Comparison of ENCODE assay signal across 10 cellular contexts in genomic region chr2:84807063-84807485, GRCh38.
DNase-seq lines count a peak whose midpoint lies in the region; ATAC-seq, FAIRE-seq and TF ChIP-seq lines count a peak whose summit lies in the region.
"Had no signal": no experiment of that assay in that cellular context is flagged by ENCODE, and none has a peak within 500 bp of the region (broad histone marks: within the 10 kb centered on the region; RNA-seq: fewer than 3 reads in every experiment).

No MANE protein-coding gene starts in this region.

- no peak for TF ChIP-seq POLR2A in endothelial cell of umbilical vein (IDR thresholded peaks at IDR 0.05; ENCODE audit: low read depth, low read length)

- no peak overlapping the region for H3K27ac ChIP-seq in Panc1 (ENCODE audit: low read length)
- H3K27ac ChIP-seq in endothelial cell of umbilical vein (ENCODE audit: insufficient read depth, low read depth, low read length): no peak overlapping the region

- no peaks in the 10 kb centered on the region for H3K36me3 ChIP-seq in Panc1 (ENCODE audit: control insufficient read depth, insufficient read depth, low read length)
- H3K36me3 ChIP-seq in endothelial cell of umbilical vein (ENCODE audit: control insufficient read depth in 2 of 2, extremely low read depth in 1 of 2, insufficient read depth in 2 of 2, low read length in 2 of 2): no peaks in the 10 kb centered on the region

- TF ChIP-seq CTCF in Panc1 (IDR thresholded peaks at IDR 0.05) (no peak), endothelial cell of umbilical vein (IDR thresholded peaks at IDR 0.05; ENCODE audit: extremely low read depth in 1 of 2, insufficient read depth in 1 of 2, low read depth in 1 of 2, low read length in 2 of 2) (no peak), retinal pigment epithelial cell (conservative IDR thresholded peaks at IDR 0.05; ENCODE audit: low read depth, low read length) (no peak)

- H3K27me3 ChIP-seq in Panc1 (ENCODE audit: control insufficient read depth, insufficient read depth, low read length): no peaks in the 10 kb centered on the region
- no peaks in the 10 kb centered on the region for H3K27me3 ChIP-seq in endothelial cell of umbilical vein (ENCODE audit: control insufficient read depth in 2 of 2, insufficient read depth in 2 of 2, low read length in 2 of 2)

- POLR2A ChIA-PET in Panc1 (lab: Charles Lee) (no interaction called here), endothelial cell of umbilical vein (lab: Charles Lee) (no interaction called here)

- CTCF ChIA-PET in Panc1 (lab: Charles Lee) (no interaction called here), endothelial cell of umbilical vein (lab: Charles Lee) (no interaction called here)

- H3K79me2 ChIP-seq in endothelial cell of umbilical vein (ENCODE audit: control insufficient read depth, insufficient read depth, low read length): no peaks in the 10 kb centered on the region

- FAIRE-seq in endothelial cell of umbilical vein (lab: Jason Lieb, UNC): no peak

- in situ Hi-C loops in Panc1 (cut with HindIII; ENCODE audit: low pct_unique_long_range_greater_than_20kb, low sequenced_read_pairs): no loop called here

- no peak overlapping the region for H3K4me2 ChIP-seq in endothelial cell of umbilical vein (ENCODE audit: insufficient read depth, low read length)

- ATAC-seq in Panc1 (peak; percentile 51; the same call in 1 of the 2 replicates), HG03378 (IDR thresholded peaks at IDR 0.05; ENCODE audit: unreplicated experiment) (no peak)

- BruUV-seq in Panc1 (replicated peaks; lab: Mats Ljungman, UMichigan) (no TSS peak), endothelial cell of umbilical vein (replicated peaks; lab: Mats Ljungman, UMichigan) (no TSS peak)

- no peak overlapping the region for H2AFZ ChIP-seq in endothelial cell of umbilical vein (ENCODE audit: low read depth, low read length)

- no peaks in the 10 kb centered on the region for H4K20me1 ChIP-seq in endothelial cell of umbilical vein (replicated peaks; ENCODE audit: control insufficient read depth, extremely low read depth, insufficient read depth, low read length)

- no peaks in the 10 kb centered on the region for H3K9me3 ChIP-seq in Panc1 (ENCODE audit: control insufficient read depth, insufficient read depth, low read depth, low read length)
- H3K9me3 ChIP-seq in endothelial cell of umbilical vein (replicated peaks; ENCODE audit: control insufficient read depth, insufficient read depth, low read length): no peaks in the 10 kb centered on the region

- H3K4me3 ChIP-seq in Panc1 (ENCODE audit: low read depth in 2 of 2, low read length in 2 of 2): no peak overlapping the region
- H3K4me3 ChIP-seq in endothelial cell of umbilical vein (replicated peaks in 1 of 3; ENCODE audit: insufficient read depth in 1 of 3, low read depth in 1 of 3, low read length in 3 of 3): no peak overlapping the region
- peak overlapping the region; percentile 0 for H3K4me3 ChIP-seq in retinal pigment epithelial cell (ENCODE audit: low read length)

- DNase-seq in GM04504 (ENCODE audit: low read depth) (peak; percentile 94), Panc1 (ENCODE audit: low read depth, low spot score) (no peak), endothelial cell of umbilical vein (ENCODE audit: low read depth, low spot score) (peak; percentile 7), retinal pigment epithelial cell (ENCODE audit: low read depth) (peak; percentile 99), SK-N-DZ (ENCODE audit: low spot score) (no peak), NCI-H146 treated with DMSO at 0.1 percent for 48 hours (lab: John Stamatoyannopoulos, UW; ENCODE audit: unreplicated experiment) (no peak), superior temporal gyrus (ENCODE audit: extremely low spot score) (no peak)
- DNase-seq: activated gamma-delta T cell treated with Interleukin-2 at 50 U/mL for 16 hours, posterior cingulate gyrus had no signal

- H3K9me1 ChIP-seq in endothelial cell of umbilical vein (replicated peaks; ENCODE audit: control insufficient read depth, extremely low read depth, insufficient read depth, low read length): no peaks in the 10 kb centered on the region

- no peaks in the 10 kb centered on the region for H3K4me1 ChIP-seq in Panc1 (ENCODE audit: control insufficient read depth, insufficient read depth, low read length)
- H3K4me1 ChIP-seq in endothelial cell of umbilical vein (ENCODE audit: control insufficient read depth, extremely low read depth, insufficient read depth, low read length): no peaks in the 10 kb centered on the region

- H3K9ac ChIP-seq in endothelial cell of umbilical vein (replicated peaks; ENCODE audit: extremely low read depth, insufficient read depth, low read length): no peak overlapping the region

- intact Hi-C loops in Panc1 (cut with micrococcal nuclease; ENCODE audit: unreplicated experiment) (no loop called here), endothelial cell of umbilical vein (cut with micrococcal nuclease) (no loop called here)

- dilution Hi-C loops in endothelial cell of umbilical vein (cut with MboI; ENCODE audit: extremely low pct_ligation_motif_present, low sequenced_read_pairs): no loop called here

TF ChIP-seq in endothelial cell of umbilical vein, 7 proteins besides CTCF, POLR2A, EP300 and RAD21:
- TF ChIP-seq POLR2AphosphoS5 (IDR thresholded peaks at IDR 0.05; ENCODE audit: insufficient read depth, low read depth, low read length) (no peak), MYC (IDR thresholded peaks at IDR 0.05; ENCODE audit: low read depth, low read length) (no peak), GATA2 (IDR thresholded peaks at IDR 0.05; ENCODE audit: insufficient read depth, insufficient read length, low read depth, low read length) (no peak), EZH2 (IDR thresholded peaks at IDR 0.05; ENCODE audit: borderline replicate concordance, low read depth, low read length, severe bottlenecking) (no peak), FOS (IDR thresholded peaks at IDR 0.05; ENCODE audit: borderline replicate concordance, insufficient read depth, low read length) (no peak), JUN (IDR thresholded peaks at IDR 0.05; ENCODE audit: borderline replicate concordance, insufficient read depth, insufficient read length, low read depth) (no peak), MAX (IDR thresholded peaks at IDR 0.05; ENCODE audit: insufficient read depth, insufficient read length) (no peak)

Comparison
In these comparisons a context has a peak if more than half of its experiments do, and no peak if none do; other contexts are left out.
1. DNase-seq: peak in GM04504 (single experiment), endothelial cell of umbilical vein (single experiment) and retinal pigment epithelial cell (single experiment); none in Panc1 (single experiment), SK-N-DZ (single experiment), NCI-H146 treated with DMSO at 0.1 percent for 48 hours (single experiment) and superior temporal gyrus (single experiment).